14 cellular contexts compared by ENCODE assay signal in genomic region chr12:114679942-114680341, GRCh38. TPM values are rescaled to one million over a fixed set of nuclear protein-coding genes. Genes with fewer than 3 reads are reported as not detected.
DNase-seq lines count a peak whose midpoint lies in the region; ATAC-seq and TF ChIP-seq lines count a peak whose summit lies in the region.
"Had no signal": no experiment of that assay in that cellular context is flagged by ENCODE, and none has a peak within 500 bp of the region (broad histone marks: within the 10 kb centered on the region; RNA-seq: fewer than 3 reads in every experiment).

No MANE protein-coding gene starts in this region.

- intact Hi-C loops in Right ventricle myocardium superior (cut with DNase I): loop anchor here (10.0 kb wide), 2 partner anchors 485 to 775 kb away; no protein-coding TSS in a partner anchor

- peak overlapping the region; percentile 57 for H3K18ac ChIP-seq in mesendoderm (ENCODE audit: low read length)

- H4K8ac ChIP-seq in mesendoderm (ENCODE audit: low read depth, low read length): no peak overlapping the region

- no CpG with 5 or more reads among the region's 11 CpGs for WGBS in mesendoderm (ENCODE audit: extremely low coverage, insufficient coverage, low lambda C conversion rate)
- 53% methylated on average over 11 of the region's 11 CpGs for WGBS in urinary bladder

- H3K4me1 ChIP-seq in cardiac muscle cell (ENCODE audit: low read depth) (peaks cover 36% of the 10 kb centered on the region), mesendoderm (ENCODE audit: control insufficient read depth, low read depth, low read length) (peaks cover 14% of the 10 kb centered on the region), urinary bladder (ENCODE audit: insufficient read depth) (no peaks in the 10 kb centered on the region)

- peaks cover 19% of the 10 kb centered on the region for H3K79me1 ChIP-seq in mesendoderm (ENCODE audit: low read length)

- no peak overlapping the region for H3K4ac ChIP-seq in mesendoderm (ENCODE audit: low read depth, low read length)

- H3K9ac ChIP-seq in mesendoderm (ENCODE audit: low read length): peak overlapping the region; percentile 80

- H2BK120ac ChIP-seq in mesendoderm (ENCODE audit: low read depth, low read length): no peak overlapping the region

- peaks cover 6% of the 10 kb centered on the region for H3K36me3 ChIP-seq in cardiac muscle cell
- peaks cover 18% of the 10 kb centered on the region for H3K36me3 ChIP-seq in mesendoderm (ENCODE audit: control insufficient read depth, insufficient read depth, low read length)
- H3K36me3 ChIP-seq in urinary bladder (ENCODE audit: insufficient read depth): peaks cover 11% of the 10 kb centered on the region

- no peak overlapping the region for H3K23ac ChIP-seq in mesendoderm (ENCODE audit: low read length)

- H3K27ac ChIP-seq in cardiac muscle cell: no peak overlapping the region
- H3K27ac ChIP-seq in coronary artery: no peak overlapping the region
- H3K27ac ChIP-seq in mesendoderm (ENCODE audit: low read depth, low read length): no peak overlapping the region
- H3K27ac ChIP-seq in urinary bladder (ENCODE audit: low read depth): peak overlapping the region; percentile 94

- TF ChIP-seq CTCF in cardiac muscle cell (IDR thresholded peaks at IDR 0.05; ENCODE audit: low read depth, low read length): no peak
- no peak for TF ChIP-seq CTCF in coronary artery (IDR thresholded peaks at IDR 0.05)

- peak overlapping the region; percentile 69 for H3K56ac ChIP-seq in mesendoderm (ENCODE audit: low read length)

- H3K9me3 ChIP-seq in cardiac muscle cell (ENCODE audit: low read depth): no peaks in the 10 kb centered on the region

- DNase-seq in cardiac muscle cell (ENCODE audit: low read depth in 1 of 2, low spot score in 1 of 2) (no peak), Right ventricle myocardium superior (no peak), coronary artery (ENCODE audit: low spot score) (no peak), mesendoderm (no peak)
- no peak for DNase-seq in activated CD4-positive, alpha-beta T cell treated with anti-CD3 and anti-CD28 coated beads for 1 hour
- DNase-seq: activated CD4-positive, alpha-beta memory T cell treated with anti-CD3 and anti-CD28 coated beads, Interleukin-2, amount 10 ng/mL, durations not matched to agents 7 days and 5 days; activated naive CD8-positive, alpha-beta T cell treated with anti-CD3 and anti-CD28 coated beads for 36 hours; naive thymus-derived CD8-positive, alpha-beta T cell; NCI-H1417 treated with DMSO at 0.1 percent for 48 hours; NCI-H748 treated with DMSO at 0.1 percent for 48 hours had no signal

- H3K79me2 ChIP-seq in mesendoderm (ENCODE audit: control insufficient read depth, insufficient read depth, low read length): peaks cover 58% of the 10 kb centered on the region

- H3K4me3 ChIP-seq in cardiac muscle cell: peak overlapping the region; percentile 73
- H3K4me3 ChIP-seq in coronary artery: peak overlapping the region; percentile 77
- peak overlapping the region; percentile 18 for H3K4me3 ChIP-seq in mesendoderm (ENCODE audit: low read length)
- peak overlapping the region; percentile 93 for H3K4me3 ChIP-seq in urinary bladder (ENCODE audit: low read depth, low read length)

- peak overlapping the region; percentile 7 for H3K4me2 ChIP-seq in mesendoderm (ENCODE audit: low read length)

- no peak overlapping the region for H2AK5ac ChIP-seq in mesendoderm (ENCODE audit: low read length)

- H2BK15ac ChIP-seq in mesendoderm (replicated peaks; ENCODE audit: low read depth): peak overlapping the region; percentile 48

- ATAC-seq in Right ventricle myocardium superior (ENCODE audit: poor library complexity) (no peak), HG02588 (IDR thresholded peaks at IDR 0.05; ENCODE audit: unreplicated experiment) (no peak), GM19455 (IDR thresholded peaks at IDR 0.05; ENCODE audit: unreplicated experiment) (no peak)
- ATAC-seq: naive thymus-derived CD8-positive, alpha-beta T cell; stimulated activated effector memory CD8-positive, alpha-beta T cell treated with anti-CD3 and anti-CD28 coated beads, Interleukin-12 subunit alpha, Interleukin-12 subunit beta, amount 100 ng/mL, for 72 hours had no signal

- H2BK5ac ChIP-seq in mesendoderm (ENCODE audit: low read length): no peak overlapping the region

- no peak overlapping the region for H4K5ac ChIP-seq in mesendoderm (ENCODE audit: low read length)

- H3K27me3 ChIP-seq in cardiac muscle cell (peaks cover 5% of the 10 kb centered on the region), mesendoderm (ENCODE audit: insufficient read depth, low read length, poor library complexity) (no peaks in the 10 kb centered on the region)

RNA-seq across cellular contexts. Expression of gene TBX3, which starts 4.0 kb away (rescaled TPM):
- 69.4 and 87.5 TPM in 2 replicates for total RNA-seq in cardiac muscle cell
- polyA plus RNA-seq in cardiac muscle cell: 63.7 and 78.3 TPM in 2 replicates
- 11.8 TPM for total RNA-seq in Right ventricle myocardium superior
- polyA plus RNA-seq in mesendoderm (2013, experiment 1 of 2): 2.1 TPM
- 2.1 TPM for polyA plus RNA-seq in mesendoderm (2013, experiment 2 of 2)
- 123 TPM for total RNA-seq in urinary bladder
- polyA plus RNA-seq in urinary bladder: 53.8 TPM
- total RNA-seq: activated CD4-positive, alpha-beta memory T cell treated with anti-CD3 and anti-CD28 coated beads, Interleukin-2, amount 10 ng/mL, durations not matched to agents 7 days and 5 days; activated naive CD8-positive, alpha-beta T cell treated with anti-CD3 and anti-CD28 coated beads for 36 hours; naive thymus-derived CD8-positive, alpha-beta T cell had no signal
- polyA plus RNA-seq: naive thymus-derived CD8-positive, alpha-beta T cell had no signal

Comparison
In these comparisons a context has a peak if more than half of its experiments do, and no peak if none do; other contexts are left out.
1. H3K4me3 ChIP-seq: peak in every context shown above with its lines; median percentile 93 in urinary bladder; 77 in coronary artery; 73 in cardiac muscle cell; 18 in mesendoderm.